Comparison of ENCODE assay signal across 8 cellular contexts in genomic region chr1:147172168-147173016, GRCh38. TPM values are rescaled to one million over a fixed set of nuclear protein-coding genes. Genes with fewer than 3 reads are reported as not detected.
DNase-seq lines count a peak whose midpoint lies in the region; ATAC-seq and TF ChIP-seq lines count a peak whose summit lies in the region.

Gene PRKAB2 (minus strand): TSS chr1:147172470. CDS start chr1:147172144, 326 bp downstream.

- H3K27me3 Mint-ChIP-seq in T-helper 1 cell treated with Interleukin-12 subunit alpha and Interleukin-12 subunit beta and Interleukin-4 antibody, amounts not matched to agents 30 μg/mL and 1 μg/mL, for 36 hours (ENCODE audit: low read depth): peaks cover 14% of the 10 kb centered on the region

- H3K4me1 Mint-ChIP-seq in T-helper 1 cell treated with Interleukin-12 subunit alpha and Interleukin-12 subunit beta and Interleukin-4 antibody, amounts not matched to agents 30 μg/mL and 1 μg/mL, for 36 hours (ENCODE audit: low read depth): peaks cover 25% of the 10 kb centered on the region

- no peaks in the 10 kb centered on the region for H3K9me3 ChIP-seq in right atrium auricular region
- no peaks in the 10 kb centered on the region for H3K9me3 ChIP-seq in psoas muscle

- DNase-seq in NCI-H146 (lab: John Stamatoyannopoulos, UW) (peak; percentile 93), right atrium auricular region (ENCODE audit: low spot score) (peak; percentile 95), psoas muscle (peak; percentile 98)

- no peaks in the 10 kb centered on the region for H3K36me3 ChIP-seq in right atrium auricular region
- H3K36me3 ChIP-seq in psoas muscle (ENCODE audit: insufficient read depth in 1 of 2, low read depth in 1 of 2): peaks cover 0 to 5% of the 10 kb centered on the region in 2 donors
- H3K36me3 ChIP-seq in urinary bladder (ENCODE audit: insufficient read depth): no peaks in the 10 kb centered on the region

- peak within 1 kb of the TSS; percentile 89 for H3K27ac Mint-ChIP-seq in T-helper 1 cell treated with Interleukin-12 subunit alpha and Interleukin-12 subunit beta and Interleukin-4 antibody, amounts not matched to agents 30 μg/mL and 1 μg/mL, for 36 hours

- TF ChIP-seq CTCF in right atrium auricular region (IDR thresholded peaks at IDR 0.05): peak; percentile 90 to 95
- peak; percentile 93 for TF ChIP-seq CTCF in psoas muscle (IDR thresholded peaks at IDR 0.05)

- H3K9me3 Mint-ChIP-seq in T-helper 1 cell treated with Interleukin-12 subunit alpha and Interleukin-12 subunit beta and Interleukin-4 antibody, amounts not matched to agents 30 μg/mL and 1 μg/mL, for 36 hours: no peaks in the 10 kb centered on the region

- WGBS in psoas muscle, 3 donors: 0 to 1% (median 0%) methylated on average over 59 to 72 of the region's 72 CpGs
- under 1% methylated on average over 72 of the region's 72 CpGs for WGBS in urinary bladder

- H3K27ac ChIP-seq in angular gyrus (ENCODE audit: low read depth, low read length) (peak within 1 kb of the TSS; percentile 92), right atrium auricular region (peak within 1 kb of the TSS; percentile 96 to 97), psoas muscle (peak within 1 kb of the TSS; percentile 94), urinary bladder (ENCODE audit: low read depth) (peak within 1 kb of the TSS; percentile 84)

- ATAC-seq in GM18498 (IDR thresholded peaks at IDR 0.05; ENCODE audit: unreplicated experiment): peak; percentile 90
- peak; percentile 90 for ATAC-seq in HG02884 (IDR thresholded peaks at IDR 0.05; ENCODE audit: unreplicated experiment)
- peak; percentile 95 to 98 (median 96) for ATAC-seq in psoas muscle

- H3K27me3 ChIP-seq in right atrium auricular region: no peaks in the 10 kb centered on the region
- no peaks in the 10 kb centered on the region for H3K27me3 ChIP-seq in psoas muscle (ENCODE audit: insufficient read depth in 3 of 3, low read length in 2 of 3)

- H3K4me3 ChIP-seq in right atrium auricular region (peak within 1 kb of the TSS; percentile 90 to 94), psoas muscle (peak within 1 kb of the TSS; percentile 93), urinary bladder (ENCODE audit: low read depth, low read length) (peak within 1 kb of the TSS; percentile 80)

- intact Hi-C loops in psoas muscle (cut with DNase I): loop anchor here in 1 of 2 donors (1.0 kb wide), 1 partner anchor 70 kb away; the partner anchor contains the start of gene CHD1L

- peak within 1 kb of the TSS; percentile 91 for H3K4me3 Mint-ChIP-seq in T-helper 1 cell treated with Interleukin-12 subunit alpha and Interleukin-12 subunit beta and Interleukin-4 antibody, amounts not matched to agents 30 μg/mL and 1 μg/mL, for 36 hours

- peaks cover 0 to 38% of the 10 kb centered on the region in 2 donors for H3K4me1 ChIP-seq in right atrium auricular region
- H3K4me1 ChIP-seq in psoas muscle: peaks cover 42% of the 10 kb centered on the region
- peaks cover 3% of the 10 kb centered on the region for H3K4me1 ChIP-seq in urinary bladder (ENCODE audit: insufficient read depth)

- H3K36me3 Mint-ChIP-seq in T-helper 1 cell treated with Interleukin-12 subunit alpha and Interleukin-12 subunit beta and Interleukin-4 antibody, amounts not matched to agents 30 μg/mL and 1 μg/mL, for 36 hours (ENCODE audit: low read depth): peaks cover 7% of the 10 kb centered on the region

RNA-seq across cellular contexts. Expression of gene PRKAB2, which starts in this region (rescaled TPM):
- total RNA-seq in right atrium auricular region (10 to 100 TPM; 13.4 to 22.6 TPM), psoas muscle (10 to 100 TPM; 50.8 to 77.7 (median 54.1) TPM), urinary bladder (26.9 TPM)
- polyA plus RNA-seq in psoas muscle (10 to 100 TPM; 14.1 to 71.8 (median 24.0) TPM), urinary bladder (36.0 TPM)

Comparison
In these comparisons a context has a peak if more than half of its experiments do, and no peak if none do; other contexts are left out.
1. Peak in every context shown above with its lines: DNase-seq, ATAC-seq, H3K4me3 ChIP-seq and H3K27ac ChIP-seq.